In the genomic region with DNA sequence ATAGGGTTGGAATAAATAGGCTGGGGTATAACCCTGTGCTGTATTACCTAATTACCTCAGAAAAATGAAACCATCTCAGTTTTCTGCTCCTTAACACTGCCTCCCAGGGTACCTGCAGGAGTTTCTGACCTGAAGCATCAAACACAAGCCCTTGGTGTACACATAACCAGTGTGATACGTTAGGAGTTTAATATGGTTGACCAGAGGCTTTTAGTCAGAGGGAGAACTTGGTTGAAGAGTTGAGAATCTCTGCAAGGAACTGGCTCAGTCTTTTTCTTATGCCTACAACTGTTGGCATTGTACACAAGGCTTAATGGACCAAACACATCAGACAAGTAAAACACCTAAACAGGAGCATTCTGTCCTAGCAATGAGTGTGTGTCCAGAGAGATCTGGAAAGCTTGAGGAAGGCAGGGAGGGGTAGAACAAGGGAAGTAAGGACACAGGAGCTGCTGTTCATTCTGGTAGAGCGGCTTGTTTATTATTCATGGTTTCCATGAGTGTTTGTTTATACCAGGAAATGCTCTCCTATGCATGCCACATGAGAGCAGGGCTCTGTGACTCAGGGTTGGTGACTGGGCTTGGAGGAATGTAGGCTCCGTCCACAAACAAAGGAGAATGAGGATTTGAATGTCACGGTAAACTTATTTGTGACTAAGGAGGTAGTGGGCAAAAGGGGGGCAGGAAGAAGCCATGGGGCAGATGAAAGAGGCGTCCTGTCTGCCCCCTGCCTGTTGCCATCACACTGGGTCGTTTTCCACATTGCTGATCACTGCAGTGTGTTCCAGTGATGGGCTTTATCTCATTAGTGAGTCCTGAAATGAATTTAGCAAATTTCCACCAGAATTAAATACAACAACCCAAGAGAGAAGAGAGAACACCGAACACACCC, we compare ENCODE assay signal across 10 cellular contexts. TPM values are rescaled to one million over a fixed set of nuclear protein-coding genes. Genes with fewer than 3 reads are reported as not detected.
DNase-seq lines count a peak whose midpoint lies in the region; ATAC-seq and TF ChIP-seq lines count a peak whose summit lies in the region.
"Had no signal": no experiment of that assay in that cellular context is flagged by ENCODE, and none has a peak within 500 bp of the region (broad histone marks: within the 10 kb centered on the region; RNA-seq: fewer than 3 reads in every experiment).

No MANE protein-coding gene starts in this region.

- ATAC-seq in IMR-90 (ENCODE audit: low read depth) (peak; percentile 92), HG03159 (IDR thresholded peaks at IDR 0.05; ENCODE audit: unreplicated experiment) (no peak), HG03439 (IDR thresholded peaks at IDR 0.05; ENCODE audit: unreplicated experiment) (no peak)

- H2AFZ ChIP-seq in IMR-90 (replicated peaks; ENCODE audit: low read length, poor library complexity) (peak overlapping the region; percentile 54), mesenchymal stem cell (ENCODE audit: low read depth, low read length) (peak overlapping the region; percentile 10)

- peak overlapping the region; percentile 95 for H2AK5ac ChIP-seq in IMR-90 (ENCODE audit: low read depth, low read length)
- no peak overlapping the region for H2AK5ac ChIP-seq in mesenchymal stem cell (ENCODE audit: low read length, severe bottlenecking)

- dilution Hi-C loops in IMR-90 (cut with HindIII; ENCODE audit: low sequenced_read_pairs, unreplicated experiment) = no loop called here

- peak overlapping the region; percentile 99 for H2BK120ac ChIP-seq in IMR-90 (ENCODE audit: low read depth, low read length)
- peak overlapping the region; percentile 98 for H2BK120ac ChIP-seq in mesenchymal stem cell (ENCODE audit: low read depth, low read length)

- intact Hi-C loops in IMR-90 (cut with micrococcal nuclease) = loop anchor here (5.0 kb wide), 2 partner anchors 96 to 116 kb away; no protein-coding TSS in a partner anchor

- H2BK20ac ChIP-seq in IMR-90 (ENCODE audit: low read depth, low read length) = peak overlapping the region; percentile 100

- TF ChIP-seq POLR2A in IMR-90 (IDR thresholded peaks at IDR 0.05; ENCODE audit: low read depth, low read length) = no peak

- peak overlapping the region; percentile 62 for H3K4me2 ChIP-seq in IMR-90 (ENCODE audit: low read depth, low read length)
- H3K4me2 ChIP-seq in mesenchymal stem cell (ENCODE audit: low read length, poor library complexity, severe bottlenecking) = peak overlapping the region; percentile 31

- peaks cover 25% of the 10 kb centered on the region for H3K4me1 ChIP-seq in IMR-90 (ENCODE audit: control insufficient read depth, insufficient read depth, low read length)
- peaks cover 16% of the 10 kb centered on the region for H3K4me1 ChIP-seq in mesenchymal stem cell (ENCODE audit: control insufficient read depth, insufficient read depth, low read depth, low read length)

- H3K9me1 ChIP-seq in IMR-90 (ENCODE audit: insufficient read depth, low read length) = peaks cover 13% of the 10 kb centered on the region

- peaks cover 6 to 17% of the 10 kb centered on the region in 2 experiments; a peak in 3 of 4 replicates for H3K79me1 ChIP-seq in IMR-90 (ENCODE audit: low read depth in 1 of 2, low read length in 2 of 2)
- H3K79me1 ChIP-seq in mesenchymal stem cell (replicated peaks; ENCODE audit: low read length, poor library complexity, severe bottlenecking) = peaks cover 2% of the 10 kb centered on the region

- no peaks in the 10 kb centered on the region for H4K20me1 ChIP-seq in IMR-90 (ENCODE audit: insufficient read depth, low read length)

- CTCF ChIA-PET in AG04449 (lab: Yijun Ruan, JAX) (interaction anchor here (1.7 kb wide), 1 partner anchor 12 kb away, joined by 9 read pairs; a partner anchor contains a TSS), IMR-90 (lab: Yijun Ruan, JAX) (interaction anchor here (0.6 kb wide), 1 partner anchor 92 kb away, joined by 3 read pairs; no protein-coding TSS in a partner anchor)

- peak overlapping the region; percentile 90 for H3K56ac ChIP-seq in IMR-90 (ENCODE audit: extremely low read depth, insufficient read depth, low read length)

- TF ChIP-seq CTCF in AG04449 (IDR thresholded peaks at IDR 0.05; ENCODE audit: insufficient read depth, low read length, missing control alignments) (peak; percentile 25), IMR-90 (conservative IDR thresholded peaks at IDR 0.05; ENCODE audit: low read depth, low read length) (peak; percentile 46)

- H3K9me3 ChIP-seq in IMR-90 (ENCODE audit: control insufficient read depth, insufficient read depth, low read length) (no peaks in the 10 kb centered on the region), mesenchymal stem cell (ENCODE audit: control insufficient read depth, low read length) (no peaks in the 10 kb centered on the region)

- H4K91ac ChIP-seq in IMR-90 (ENCODE audit: insufficient read depth, low read depth, low read length) (peak overlapping the region; percentile 99), mesenchymal stem cell (ENCODE audit: low read length) (peak overlapping the region; percentile 97)

- no peak overlapping the region for H3K4me3 ChIP-seq in AG04449 (ENCODE audit: low read depth, low read length)
- no peak overlapping the region for H3K4me3 ChIP-seq in IMR-90 (ENCODE audit: insufficient read depth, low read depth, low read length)
- H3K4me3 ChIP-seq in mesenchymal stem cell (ENCODE audit: insufficient read depth in 1 of 2, low read depth in 1 of 2, low read length in 2 of 2) = peak overlapping the region in 1 of 2 experiments; percentile 48

- H2BK5ac ChIP-seq in IMR-90 (ENCODE audit: low read depth, low read length, poor library complexity, severe bottlenecking) (peak overlapping the region; percentile 95), mesenchymal stem cell (ENCODE audit: low read depth, low read length, poor library complexity, severe bottlenecking) (no peak overlapping the region)

- peak; percentile 83 for DNase-seq in AG04449 (ENCODE audit: low read depth, low spot score)
- DNase-seq in IMR-90 = peak; percentile 99
- DNase-seq in mesenchymal stem cell = peak; percentile 99
- no peak for DNase-seq in effector CD4-positive, alpha-beta T cell
- no peak for DNase-seq in NCI-H2081 (lab: John Stamatoyannopoulos, UW)
- DNase-seq: activated naive CD4-positive, alpha-beta T cell treated with anti-CD3 and anti-CD28 coated beads, Interleukin-2, amount 10 ng/mL, durations not matched to agents 7 days and 5 days; KG1 had no signal

- H2BK12ac ChIP-seq in mesenchymal stem cell (ENCODE audit: low read length in 2 of 2) = peak overlapping the region; percentile 46 to 95

- H3K27me3 ChIP-seq in IMR-90 (ENCODE audit: control insufficient read depth, insufficient read depth, low read length) (no peaks in the 10 kb centered on the region), mesenchymal stem cell (ENCODE audit: control insufficient read depth in 1 of 2, insufficient read depth in 1 of 2, low read length in 2 of 2) (no peaks in the 10 kb centered on the region)

- no CpG with 5 or more reads among the region's 7 CpGs for WGBS in IMR-90 (ENCODE audit: extremely low coverage in 2 of 2, insufficient read length in 1 of 2), 2 experiments
- WGBS in mesenchymal stem cell = 21% methylated on average over 7 of the region's 7 CpGs

- H3K27ac ChIP-seq in IMR-90 (ENCODE audit: insufficient read depth, low read length) (peak overlapping the region; percentile 91), cingulate gyrus (ENCODE audit: low read depth, low read length) (peak overlapping the region; percentile 15), mesenchymal stem cell (ENCODE audit: low read length, poor library complexity, severe bottlenecking) (peak overlapping the region; percentile 36)

- H3K18ac ChIP-seq in IMR-90 (ENCODE audit: low read depth, low read length) (peak overlapping the region; percentile 96), mesenchymal stem cell (ENCODE audit: low read depth in 1 of 2, low read length in 2 of 2) (peak overlapping the region; percentile 79 to 87)

- POLR2A ChIA-PET in AG04449 (lab: Yijun Ruan, JAX) (no interaction called here), IMR-90 (lab: Charles Lee; ENCODE audit: unreplicated experiment) (interaction anchor here (1.1 kb wide), 1 partner anchor 11 kb away, joined by 4 read pairs; no protein-coding TSS in a partner anchor)

- H3K4ac ChIP-seq in IMR-90 (ENCODE audit: low read depth, low read length) (peak overlapping the region; percentile 98), mesenchymal stem cell (ENCODE audit: low read depth in 1 of 2, low read length in 2 of 2) (peak overlapping the region; percentile 52 to 92)

- peak overlapping the region; percentile 95 for H2BK15ac ChIP-seq in IMR-90 (ENCODE audit: low read depth, low read length)
- H2BK15ac ChIP-seq in mesenchymal stem cell (ENCODE audit: low read depth, poor library complexity, severe bottlenecking) = no peak overlapping the region

- peak overlapping the region; percentile 97 for H3K14ac ChIP-seq in IMR-90 (replicated peaks; ENCODE audit: low read depth, low read length)
- H3K14ac ChIP-seq in mesenchymal stem cell (ENCODE audit: low read length in 2 of 2) = no peak overlapping the region

- H4K5ac ChIP-seq in IMR-90 (ENCODE audit: low read depth, low read length) = peak overlapping the region; percentile 96

- BruUV-seq in IMR-90 (replicated peaks; lab: Mats Ljungman, UMichigan) = no TSS peak

- no peaks in the 10 kb centered on the region for H3K36me3 ChIP-seq in IMR-90 (ENCODE audit: control insufficient read depth, insufficient read depth, low read length)
- H3K36me3 ChIP-seq in mesenchymal stem cell (ENCODE audit: control insufficient read depth in 1 of 2, insufficient read depth in 2 of 2, low read depth in 1 of 2, low read length in 2 of 2) = peaks cover 0 to 4% of the 10 kb centered on the region in 2 experiments

- H3K23ac ChIP-seq in IMR-90 (ENCODE audit: low read depth, low read length) (peak overlapping the region; percentile 94), mesenchymal stem cell (ENCODE audit: low read length in 2 of 2) (no peak overlapping the region)

- peak; percentile 36 for TF ChIP-seq RAD21 in IMR-90 (IDR thresholded peaks at IDR 0.05; ENCODE audit: low read length)

- in situ Hi-C loops in IMR-90 (cut with MboI; ENCODE audit: low sequenced_read_pairs) = no loop called here

- H3K9ac ChIP-seq in IMR-90 (ENCODE audit: low read depth, low read length) (peak overlapping the region; percentile 17), mesenchymal stem cell (ENCODE audit: low read length) (peak overlapping the region; percentile 86)

- peak overlapping the region; percentile 46 for H2AK9ac ChIP-seq in IMR-90 (replicated peaks; ENCODE audit: low read depth, low read length, poor library complexity)

- peak overlapping the region; percentile 94 to 98 for H4K8ac ChIP-seq in IMR-90 (ENCODE audit: low read depth in 2 of 2, low read length in 2 of 2)
- H4K8ac ChIP-seq in mesenchymal stem cell (ENCODE audit: low read length) = peak overlapping the region; percentile 90

TF ChIP-seq in IMR-90, 13 proteins besides CTCF, POLR2A, EP300 and RAD21 (continues in another document):
- TF ChIP-seq NFE2L2 (IDR thresholded peaks at IDR 0.05; ENCODE audit: low read depth, low read length) (peak; percentile 38; the same call in 1 of the 2 replicates), RFX5 (IDR thresholded peaks at IDR 0.05; ENCODE audit: low read depth, low read length) (no peak)

RNA-seq across cellular contexts. Expression of a gene that starts 11.9 kb away (rescaled TPM):
- 11.4 and 12.5 TPM in 2 replicates for total RNA-seq in IMR-90 (2012; rRNA removed)
- polyA plus RNA-seq in IMR-90 (2012; rRNA removed) = 8.4 and 10.5 TPM in 2 replicates
- 4.7 and 5.1 TPM in 2 replicates for polyA plus RNA-seq in IMR-90 (2012; cell fraction: cytosol; rRNA removed)
- 28.6 and 38.1 TPM in 2 replicates for polyA plus RNA-seq in IMR-90 (2012; cell fraction: nucleus; rRNA removed; ENCODE audit: low replicate concordance)
- polyA plus RNA-seq in mesenchymal stem cell (2013, experiment 1 of 2) = 5.8 TPM
- 6.8 TPM for polyA plus RNA-seq in mesenchymal stem cell (2013, experiment 2 of 2)

Comparison
In these comparisons a context has a peak if more than half of its experiments do, and no peak if none do; other contexts are left out.
1. DNase-seq: peak in AG04449 (single experiment), IMR-90 (single experiment) and mesenchymal stem cell (single experiment); none in effector CD4-positive, alpha-beta T cell (single experiment) and NCI-H2081 (0 of 2).
2. H3K27ac ChIP-seq: peak in every context shown above with its lines; median percentile 91 in IMR-90; 36 in mesenchymal stem cell; 15 in cingulate gyrus.